8 cellular contexts compared by ENCODE assay signal in the genomic region with DNA sequence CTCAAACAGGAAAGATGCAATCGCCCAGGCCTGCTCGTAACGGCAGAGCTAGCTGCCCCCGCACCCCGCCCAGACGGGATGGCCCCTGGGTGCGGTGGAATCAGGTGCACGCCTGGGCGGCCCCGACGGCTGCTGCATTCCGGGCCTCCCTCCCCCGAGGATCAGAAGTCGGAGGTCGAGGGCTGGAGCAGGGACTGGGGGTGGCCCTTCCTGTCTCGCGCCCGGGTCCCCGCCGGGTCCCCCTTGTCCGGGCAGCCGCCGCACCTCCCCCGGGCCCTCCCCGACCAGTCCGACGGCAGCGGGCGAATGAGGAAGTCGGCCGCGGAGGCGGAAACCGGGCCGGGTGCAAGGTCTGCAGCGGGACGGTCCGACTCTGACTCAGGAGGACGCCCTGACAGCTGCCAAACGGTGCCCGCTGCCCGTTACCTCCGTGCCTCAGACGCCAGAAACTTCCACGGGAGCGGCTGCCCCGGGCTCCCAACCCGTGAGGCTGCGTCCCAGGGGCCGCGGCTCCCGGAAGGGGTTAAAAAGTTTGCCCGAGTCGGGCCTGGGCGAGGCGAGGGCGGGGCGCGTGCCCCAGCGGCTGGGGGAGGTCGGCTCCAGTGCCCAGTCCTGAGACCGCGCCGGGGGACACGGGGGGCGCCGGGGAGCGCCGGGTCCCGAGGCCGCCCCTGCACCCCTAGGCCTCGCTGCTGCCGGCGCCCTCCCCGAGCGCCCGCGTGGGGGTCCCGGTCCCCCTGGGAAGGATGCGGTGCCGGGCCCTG. TPM values are rescaled to one million over a fixed set of nuclear protein-coding genes. Genes with fewer than 3 reads are reported as not detected.
DNase-seq lines count a peak whose midpoint lies in the region; ATAC-seq and TF ChIP-seq lines count a peak whose summit lies in the region.

No MANE protein-coding gene starts in this region.

- H3K9me3 Mint-ChIP-seq in T-helper 2 cell treated with Interferon-gamma antibody and Interleukin-4, amounts not matched to agents 5 μg/mL and 100 μg/mL, for 36 hours = no peaks in the 10 kb centered on the region

- DNase-seq in activated effector memory CD4-positive, alpha-beta T cell treated with anti-CD3 and anti-CD28 coated beads, Interleukin-2, amount 50 U/mL, for 16 hours = peak; percentile 85
- no peak for DNase-seq in activated effector memory CD4-positive, alpha-beta T cell treated with Interleukin-2 at 50 U/mL for 16 hours
- peak; percentile 77 for DNase-seq in T-helper 2 cell treated with Interferon-gamma antibody and Interleukin-4, amounts not matched to agents 5 μg/mL and 100 μg/mL, for 36 hours (ENCODE audit: low spot score)
- DNase-seq in suprapubic skin (ENCODE audit: low spot score in 2 of 2) (peak; percentile 87 to 91), NCI-H2081 treated with DMSO at 0.1 percent for 48 hours (lab: John Stamatoyannopoulos, UW) (no peak)

- H3K9me3 ChIP-seq in ectodermal cell (ENCODE audit: control insufficient read depth, low read length) = no peaks in the 10 kb centered on the region
- no peaks in the 10 kb centered on the region for H3K9me3 ChIP-seq in mesodermal cell (ENCODE audit: control insufficient read depth, low read length)
- no peaks in the 10 kb centered on the region for H3K9me3 ChIP-seq in suprapubic skin

- no peaks in the 10 kb centered on the region for H3K36me3 ChIP-seq in ectodermal cell (ENCODE audit: control insufficient read depth, insufficient read depth, low read length)
- H3K36me3 ChIP-seq in mesodermal cell (ENCODE audit: control insufficient read depth, insufficient read depth, low read length) = peaks cover 40% of the 10 kb centered on the region
- H3K36me3 ChIP-seq in suprapubic skin = no peaks in the 10 kb centered on the region

- peaks cover 39% of the 10 kb centered on the region for H3K36me3 Mint-ChIP-seq in T-helper 2 cell treated with Interferon-gamma antibody and Interleukin-4, amounts not matched to agents 5 μg/mL and 100 μg/mL, for 36 hours (ENCODE audit: low read depth)

- peak overlapping the region; percentile 94 for H3K4me3 Mint-ChIP-seq in T-helper 2 cell treated with Interferon-gamma antibody and Interleukin-4, amounts not matched to agents 5 μg/mL and 100 μg/mL, for 36 hours

- no peaks in the 10 kb centered on the region for H3K27me3 Mint-ChIP-seq in T-helper 2 cell treated with Interferon-gamma antibody and Interleukin-4, amounts not matched to agents 5 μg/mL and 100 μg/mL, for 36 hours (ENCODE audit: low read depth)

- WGBS in ectodermal cell, 2 experiments = 0 to 1% methylated on average over 81 of the region's 81 CpGs
- 0% methylated on average over 47 to 74 of the region's 81 CpGs for WGBS in mesodermal cell (ENCODE audit: insufficient coverage in 2 of 2), 2 experiments
- 0% methylated on average over 4 of the region's 81 CpGs for WGBS in suprapubic skin

- H3K27me3 ChIP-seq in ectodermal cell (ENCODE audit: control insufficient read depth, insufficient read depth, low read length, poor library complexity, severe bottlenecking) (no peaks in the 10 kb centered on the region), suprapubic skin (no peaks in the 10 kb centered on the region)

- TF ChIP-seq CTCF in suprapubic skin (IDR thresholded peaks at IDR 0.05) = no peak

- H3K4me3 ChIP-seq in ectodermal cell (ENCODE audit: insufficient read depth, low read depth, low read length) (peak overlapping the region; percentile 80), mesodermal cell (ENCODE audit: extremely low read depth, insufficient read depth, low read length, poor library complexity, severe bottlenecking) (peak overlapping the region; percentile 95), suprapubic skin (peak overlapping the region; percentile 78)

- peak overlapping the region; percentile 97 for H3K27ac Mint-ChIP-seq in T-helper 2 cell treated with Interferon-gamma antibody and Interleukin-4, amounts not matched to agents 5 μg/mL and 100 μg/mL, for 36 hours

- ATAC-seq in HG03159 (IDR thresholded peaks at IDR 0.05; ENCODE audit: unreplicated experiment) = peak; percentile 16

- H3K27ac ChIP-seq in ectodermal cell (ENCODE audit: insufficient read depth, low read depth, low read length, poor library complexity, severe bottlenecking) = no peak overlapping the region
- peak overlapping the region; percentile 79 for H3K27ac ChIP-seq in mesodermal cell (ENCODE audit: low read depth, low read length, severe bottlenecking)
- peak overlapping the region; percentile 98 for H3K27ac ChIP-seq in suprapubic skin

- H3K4me1 ChIP-seq in ectodermal cell (ENCODE audit: control insufficient read depth, insufficient read depth, low read length) = peaks cover 8% of the 10 kb centered on the region
- peaks cover 18% of the 10 kb centered on the region for H3K4me1 ChIP-seq in mesodermal cell (ENCODE audit: control insufficient read depth, insufficient read depth, low read length, poor library complexity, severe bottlenecking)
- H3K4me1 ChIP-seq in suprapubic skin = peaks cover 51% of the 10 kb centered on the region

- TF ChIP-seq POLR2A in suprapubic skin (IDR thresholded peaks at IDR 0.05) = no peak

- TF ChIP-seq EP300 in suprapubic skin (IDR thresholded peaks at IDR 0.05) = no peak

- peaks cover 34% of the 10 kb centered on the region for H3K4me1 Mint-ChIP-seq in T-helper 2 cell treated with Interferon-gamma antibody and Interleukin-4, amounts not matched to agents 5 μg/mL and 100 μg/mL, for 36 hours (ENCODE audit: low read depth)

RNA-seq across cellular contexts. Expression of a gene that starts 0.7 kb away (rescaled TPM):
- 179 TPM for polyA plus RNA-seq in ectodermal cell (2013, experiment 1 of 4)
- 216 TPM for polyA plus RNA-seq in ectodermal cell (2013, experiment 2 of 4)
- polyA plus RNA-seq in ectodermal cell (2013, experiment 3 of 4) = 128 TPM
- 141 TPM for polyA plus RNA-seq in ectodermal cell (2013, experiment 4 of 4)
- polyA plus RNA-seq in mesodermal cell (2013, experiment 1 of 2) = 360 TPM
- polyA plus RNA-seq in mesodermal cell (2013, experiment 2 of 2) = 289 TPM
- total RNA-seq in suprapubic skin = 100 to 1,000 TPM; 284 to 323 (median 294) TPM

Comparison
In these comparisons a context has a peak if more than half of its experiments do, and no peak if none do; other contexts are left out.
1. DNase-seq: peak in activated effector memory CD4-positive, alpha-beta T cell treated with anti-CD3 and anti-CD28 coated beads, Interleukin-2, amount 50 U/mL, for 16 hours (single experiment), T-helper 2 cell treated with Interferon-gamma antibody and Interleukin-4, amounts not matched to agents 5 μg/mL and 100 μg/mL, for 36 hours (single experiment) and suprapubic skin (2 of 2); none in activated effector memory CD4-positive, alpha-beta T cell treated with Interleukin-2 at 50 U/mL for 16 hours (single experiment) and NCI-H2081 treated with DMSO at 0.1 percent for 48 hours (single experiment).
2. Peak in every context shown above with its lines, with median percentiles within 50 percentile points of each other: H3K4me3 ChIP-seq.